In the genomic region with DNA sequence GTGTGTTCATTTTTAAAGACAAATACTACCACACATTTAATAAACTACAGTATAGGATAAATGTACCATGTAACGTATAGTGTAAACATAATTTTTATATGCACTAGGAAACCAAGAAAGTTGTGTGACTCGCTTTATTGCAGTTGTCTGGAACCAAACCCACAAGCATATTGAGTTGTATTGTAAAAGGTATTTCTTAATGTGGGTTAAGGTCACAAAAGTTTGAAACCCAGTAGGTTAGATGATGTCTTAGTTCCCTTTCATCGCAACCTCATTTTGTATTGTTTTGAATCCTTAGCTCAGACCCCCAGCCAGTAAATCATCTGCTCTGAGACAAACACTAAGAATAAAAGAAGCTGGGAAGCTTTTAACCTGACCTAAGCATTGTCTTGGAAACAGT, we compare ENCODE assay signal across 19 cellular contexts.
A peak's percentile ranks its signal among the peaks of the same experiment; 100 is the strongest.
DNase-seq lines count a peak whose midpoint lies in the region; ATAC-seq and TF ChIP-seq lines count a peak whose summit lies in the region.
"Had no signal": no experiment of that assay in that cellular context is flagged by ENCODE, and none has a peak within 500 bp of the region (broad histone marks: within the 10 kb centered on the region; RNA-seq: fewer than 3 reads in every experiment).

No MANE protein-coding gene starts in this region.

- in situ Hi-C loops in Panc1 (cut with HindIII; ENCODE audit: low pct_unique_long_range_greater_than_20kb, low sequenced_read_pairs): no loop called here

- H3K4me3 ChIP-seq in Panc1 (ENCODE audit: low read depth in 2 of 2, low read length in 2 of 2): no peak overlapping the region
- H3K4me3 ChIP-seq in ovary: no peak overlapping the region
- H3K4me3 ChIP-seq in suprapubic skin: no peak overlapping the region

- H3K27ac ChIP-seq in Panc1 (ENCODE audit: low read length) (peak overlapping the region; percentile 99), ovary (no peak overlapping the region), suprapubic skin (no peak overlapping the region)

- no peaks in the 10 kb centered on the region for H3K27me3 ChIP-seq in Panc1 (ENCODE audit: control insufficient read depth, insufficient read depth, low read length)
- no peaks in the 10 kb centered on the region for H3K27me3 ChIP-seq in ovary
- H3K27me3 ChIP-seq in suprapubic skin: no peaks in the 10 kb centered on the region

- H3K36me3 Mint-ChIP-seq in natural killer cell treated with Interleukin-12 subunit alpha and Interleukin-12 subunit beta and Interleukin-15 and Interleukin-18, amount 100 ng/mL, for 72 hours: no peaks in the 10 kb centered on the region
- H3K36me3 Mint-ChIP-seq: CD4-positive, CD25-positive, alpha-beta regulatory T cell had no signal

- no peak for TF ChIP-seq EP300 in ovary (IDR thresholded peaks at IDR 0.05)
- no peak for TF ChIP-seq EP300 in suprapubic skin (IDR thresholded peaks at IDR 0.05)

- intact Hi-C loops in Panc1 (cut with micrococcal nuclease; ENCODE audit: unreplicated experiment) (no loop called here), ovary (cut with DNase I) (no loop called here)

- peaks cover 17% of the 10 kb centered on the region for H3K4me1 Mint-ChIP-seq in stimulated activated naive CD8-positive, alpha-beta T cell treated with anti-CD3 and anti-CD28 coated beads, Interleukin-15, amount 100 ng/mL, for 72 hours
- H3K4me1 Mint-ChIP-seq in natural killer cell treated with Interleukin-12 subunit alpha and Interleukin-12 subunit beta and Interleukin-15 and Interleukin-18, amount 100 ng/mL, for 72 hours (ENCODE audit: low read depth in 2 of 2): peaks cover 51 to 56% of the 10 kb centered on the region in 2 donors

- TF ChIP-seq POLR2A in ovary (IDR thresholded peaks at IDR 0.05): no peak
- TF ChIP-seq POLR2A in suprapubic skin (IDR thresholded peaks at IDR 0.05): no peak

- no peak for DNase-seq in stimulated activated naive CD8-positive, alpha-beta T cell treated with anti-CD3 and anti-CD28 coated beads, Interleukin-15, amount 100 ng/mL, for 72 hours
- no peak for DNase-seq in stimulated activated naive CD8-positive, alpha-beta T cell treated with anti-CD3 and anti-CD28 coated beads, Interleukin-15, Interleukin-2, amounts not matched to agents 100 U/mL and 50 U/mL, for 24 hours
- DNase-seq in Panc1 (ENCODE audit: low read depth, low spot score): no peak
- no peak for DNase-seq in natural killer cell treated with Interleukin-12 subunit alpha and Interleukin-12 subunit beta and Interleukin-15 and Interleukin-18, amount 100 ng/mL, for 72 hours (ENCODE audit: low spot score)
- no peak for DNase-seq in ovary
- no peak for DNase-seq in suprapubic skin (ENCODE audit: low spot score in 2 of 2)
- DNase-seq in stimulated activated CD4-positive, alpha-beta T cell treated with anti-CD3 and anti-CD28 coated beads, Interleukin-4, amount 100 ng/mL, for 4 hours: no peak
- DNase-seq: AML-193, Karpas-422, MV-4-11, NCI-H1417, NCI-H1694 treated with DMSO at 0.1 percent for 48 hours, NCI-H2081 treated with DMSO at 0.1 percent for 48 hours, NCI-H2171 treated with DMSO at 0.1 percent for 48 hours, NCI-H446, NCI-H526 treated with DMSO at 0.1 percent for 48 hours had no signal

- H3K9me3 ChIP-seq in Panc1 (ENCODE audit: control insufficient read depth, insufficient read depth, low read depth, low read length): no peaks in the 10 kb centered on the region
- no peaks in the 10 kb centered on the region for H3K9me3 ChIP-seq in ovary
- H3K9me3 ChIP-seq in suprapubic skin: no peaks in the 10 kb centered on the region

- POLR2A ChIA-PET in Panc1 (lab: Charles Lee): interaction anchor here (0.6 kb wide), 1 partner anchor 16 kb away, joined by 3 read pairs; no protein-coding TSS in a partner anchor

- TF ChIP-seq CTCF in Panc1 (IDR thresholded peaks at IDR 0.05): no peak
- TF ChIP-seq CTCF in ovary (IDR thresholded peaks at IDR 0.05): no peak
- TF ChIP-seq CTCF in suprapubic skin (IDR thresholded peaks at IDR 0.05): no peak

- no TSS peak for BruUV-seq in Panc1 (replicated peaks; lab: Mats Ljungman, UMichigan)

- no peak overlapping the region for H3K27ac Mint-ChIP-seq in stimulated activated naive CD8-positive, alpha-beta T cell treated with anti-CD3 and anti-CD28 coated beads, Interleukin-15, amount 100 ng/mL, for 72 hours
- H3K27ac Mint-ChIP-seq in natural killer cell treated with Interleukin-12 subunit alpha and Interleukin-12 subunit beta and Interleukin-15 and Interleukin-18, amount 100 ng/mL, for 72 hours: peak overlapping the region; percentile 61 to 87
- H3K27ac Mint-ChIP-seq: CD4-positive, CD25-positive, alpha-beta regulatory T cell had no signal

- no peak overlapping the region for H3K4me3 Mint-ChIP-seq in stimulated activated naive CD8-positive, alpha-beta T cell treated with anti-CD3 and anti-CD28 coated beads, Interleukin-15, amount 100 ng/mL, for 72 hours
- no peak overlapping the region for H3K4me3 Mint-ChIP-seq in natural killer cell treated with Interleukin-12 subunit alpha and Interleukin-12 subunit beta and Interleukin-15 and Interleukin-18, amount 100 ng/mL, for 72 hours

- no peaks in the 10 kb centered on the region for H3K9me3 Mint-ChIP-seq in stimulated activated naive CD8-positive, alpha-beta T cell treated with anti-CD3 and anti-CD28 coated beads, Interleukin-15, amount 100 ng/mL, for 72 hours
- no peaks in the 10 kb centered on the region for H3K9me3 Mint-ChIP-seq in natural killer cell treated with Interleukin-12 subunit alpha and Interleukin-12 subunit beta and Interleukin-15 and Interleukin-18, amount 100 ng/mL, for 72 hours
- H3K9me3 Mint-ChIP-seq: IgD-negative memory B cell had no signal

- ATAC-seq in stimulated activated naive CD8-positive, alpha-beta T cell treated with anti-CD3 and anti-CD28 coated beads, Interleukin-15, amount 100 ng/mL, for 72 hours: peak; percentile 53
- no peak for ATAC-seq in stimulated activated naive CD8-positive, alpha-beta T cell treated with anti-CD3 and anti-CD28 coated beads, Interleukin-15, Interleukin-2, amounts not matched to agents 100 U/mL and 50 U/mL, for 24 hours
- ATAC-seq in Panc1: no peak
- no peak for ATAC-seq in natural killer cell treated with Interleukin-12 subunit alpha and Interleukin-12 subunit beta and Interleukin-15 and Interleukin-18, amount 100 ng/mL, for 72 hours
- ATAC-seq: SK-N-SH treated with all-trans-retinoic acid at 6 μM for 48 hours had no signal

- CTCF ChIA-PET in Panc1 (lab: Charles Lee): no interaction called here

- no peaks in the 10 kb centered on the region; the same call in 1 of the 2 replicates for H3K36me3 ChIP-seq in Panc1 (ENCODE audit: control insufficient read depth, insufficient read depth, low read length)
- H3K36me3 ChIP-seq in ovary: no peaks in the 10 kb centered on the region
- no peaks in the 10 kb centered on the region for H3K36me3 ChIP-seq in suprapubic skin

- 79 to 96% (median 83%) methylated on average over 3 of the region's 3 CpGs for WGBS in ovary, 3 donors
- 78% methylated on average over 3 of the region's 3 CpGs for WGBS in suprapubic skin

- peaks cover 41% of the 10 kb centered on the region for H3K27me3 Mint-ChIP-seq in stimulated activated naive CD8-positive, alpha-beta T cell treated with anti-CD3 and anti-CD28 coated beads, Interleukin-15, amount 100 ng/mL, for 72 hours
- no peaks in the 10 kb centered on the region for H3K27me3 Mint-ChIP-seq in natural killer cell treated with Interleukin-12 subunit alpha and Interleukin-12 subunit beta and Interleukin-15 and Interleukin-18, amount 100 ng/mL, for 72 hours
- H3K27me3 Mint-ChIP-seq: IgD-negative memory B cell had no signal

- H3K4me1 ChIP-seq in Panc1 (ENCODE audit: control insufficient read depth, insufficient read depth, low read length) (peaks cover 99% of the 10 kb centered on the region), ovary (ENCODE audit: insufficient read depth) (peaks cover 24% of the 10 kb centered on the region), suprapubic skin (peaks cover 20% of the 10 kb centered on the region)

Comparison
In these comparisons a context has a peak if more than half of its experiments do, and no peak if none do; other contexts are left out.
1. H3K27ac Mint-ChIP-seq: peak in natural killer cell treated with Interleukin-12 subunit alpha and Interleukin-12 subunit beta and Interleukin-15 and Interleukin-18, amount 100 ng/mL, for 72 hours (2 of 2); none in stimulated activated naive CD8-positive, alpha-beta T cell treated with anti-CD3 and anti-CD28 coated beads, Interleukin-15, amount 100 ng/mL, for 72 hours (0 of 2).